Comparison of ENCODE assay signal across 18 cellular contexts in the genomic region with DNA sequence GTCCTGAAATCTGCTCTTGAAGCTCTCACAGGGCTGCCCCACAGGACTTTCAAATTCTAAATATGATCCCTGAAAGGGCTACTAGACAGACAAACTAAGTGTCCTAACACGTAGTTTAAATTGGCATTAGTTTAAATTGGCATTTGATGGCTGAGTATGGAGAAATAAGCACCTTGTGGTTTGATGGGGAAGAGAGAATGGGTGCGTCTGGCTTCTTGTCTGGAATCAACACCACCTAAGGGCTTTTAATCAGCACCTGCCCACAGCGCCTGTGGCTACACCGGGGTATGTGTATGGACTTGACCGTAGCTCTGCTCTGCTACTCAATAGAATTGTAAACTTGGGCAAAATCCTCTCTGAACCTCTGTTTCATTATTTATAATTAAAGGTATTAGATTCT. TPM values are rescaled to one million over a fixed set of nuclear protein-coding genes. Genes with fewer than 3 reads are reported as not detected.
DNase-seq lines count a peak whose midpoint lies in the region; ATAC-seq and TF ChIP-seq lines count a peak whose summit lies in the region.
"Had no signal": no experiment of that assay in that cellular context is flagged by ENCODE, and none has a peak within 500 bp of the region (broad histone marks: within the 10 kb centered on the region; RNA-seq: fewer than 3 reads in every experiment).

No MANE protein-coding gene starts in this region.

- no peaks in the 10 kb centered on the region for H3K27me3 ChIP-seq in PC-3 (ENCODE audit: low read length)
- peaks cover 0 to 48% (median 5%) of the 10 kb centered on the region in 7 donors for H3K27me3 ChIP-seq in spleen (replicated peaks in 1 of 7)
- H3K27me3 ChIP-seq: MG63, SJCRH30 had no signal

- no peaks in the 10 kb centered on the region for H3K36me3 Mint-ChIP-seq in activated T-helper 17 cell treated with anti-CD3 and anti-CD28 coated beads, Interleukin-2, amount 50 U/mL, for 72 hours (ENCODE audit: low read depth)
- peaks cover 0 to 4% of the 10 kb centered on the region in 2 donors for H3K36me3 Mint-ChIP-seq in activated naive CD4-positive, alpha-beta T cell treated with anti-CD3 and anti-CD28 coated beads, Interleukin-2, amount 50 U/mL, for 72 hours

- BruUV-seq in PC-3 (replicated peaks; lab: Mats Ljungman, UMichigan) = no TSS peak

- H3K79me2 ChIP-seq in PC-3 (ENCODE audit: low read length) = peaks cover 16% of the 10 kb centered on the region

- no peak overlapping the region for H3K4me3 ChIP-seq in PC-3 (ENCODE audit: low read length)
- peak overlapping the region in 1 of 8 donors; percentile 52 for H3K4me3 ChIP-seq in spleen
- H3K4me3 ChIP-seq: GM23338, MG63, SJCRH30 had no signal

- H3K36me3 ChIP-seq in PC-3 (ENCODE audit: low read depth, low read length) = no peaks in the 10 kb centered on the region
- no peaks in the 10 kb centered on the region for H3K36me3 ChIP-seq in spleen
- H3K36me3 ChIP-seq: MG63, SJCRH30 had no signal

- H3K9me2 ChIP-seq in PC-3 (replicated peaks; ENCODE audit: low read length) = no peaks in the 10 kb centered on the region

- H3K27ac Mint-ChIP-seq in activated T-helper 17 cell treated with anti-CD3 and anti-CD28 coated beads, Interleukin-2, amount 50 U/mL, for 72 hours = peak overlapping the region; percentile 24
- H3K27ac Mint-ChIP-seq in activated naive CD4-positive, alpha-beta T cell treated with anti-CD3 and anti-CD28 coated beads, Interleukin-2, amount 50 U/mL, for 72 hours = no peak overlapping the region
- H3K27ac Mint-ChIP-seq: CD4-positive, alpha-beta T cell; GM23338 had no signal

- H3K4me1 Mint-ChIP-seq in activated T-helper 17 cell treated with anti-CD3 and anti-CD28 coated beads, Interleukin-2, amount 50 U/mL, for 72 hours = peaks cover 22% of the 10 kb centered on the region

- H3K27ac ChIP-seq in PC-3 (ENCODE audit: low read length) = peak overlapping the region; percentile 95
- peak overlapping the region; percentile 100 for H3K27ac ChIP-seq in epithelial cell of prostate
- H3K27ac ChIP-seq in spleen = peak overlapping the region in 5 of 8 donors; percentile 33 to 86 (median 76)
- H3K27ac ChIP-seq: KMS-11, SJCRH30 had no signal

- DNase-seq in PC-3 = no peak
- DNase-seq in epithelial cell of prostate (ENCODE audit: low read depth, low spot score) = peak; percentile 66
- no peak for DNase-seq in spleen
- DNase-seq in T-helper 9 cell = no peak
- DNase-seq in activated naive CD4-positive, alpha-beta T cell treated with anti-CD3 and anti-CD28 coated beads, Interleukin-2, amount 50 U/mL, for 72 hours (ENCODE audit: low spot score in 2 of 2) = no peak
- DNase-seq: CD4-positive, alpha-beta T cell; MG63; NCI-H1105; NCI-H1694; NCI-H345; NCI-H526; SJCRH30; SW 1271 had no signal

- no peaks in the 10 kb centered on the region for H3K27me3 Mint-ChIP-seq in activated T-helper 17 cell treated with anti-CD3 and anti-CD28 coated beads, Interleukin-2, amount 50 U/mL, for 72 hours
- H3K27me3 Mint-ChIP-seq: CD4-positive, alpha-beta T cell had no signal

- TF ChIP-seq CTCF in PC-3 (conservative IDR thresholded peaks at IDR 0.05; ENCODE audit: low read depth, low read length) = no peak
- TF ChIP-seq CTCF in spleen (IDR thresholded peaks at IDR 0.05 in 8 of 11, conservative IDR thresholded peaks at IDR 0.05 in 3 of 11) = no peak

- H3K9me3 Mint-ChIP-seq in activated T-helper 17 cell treated with anti-CD3 and anti-CD28 coated beads, Interleukin-2, amount 50 U/mL, for 72 hours = no peaks in the 10 kb centered on the region
- H3K9me3 Mint-ChIP-seq in activated naive CD4-positive, alpha-beta T cell treated with anti-CD3 and anti-CD28 coated beads, Interleukin-2, amount 50 U/mL, for 72 hours = no peaks in the 10 kb centered on the region
- H3K9me3 Mint-ChIP-seq: CD4-positive, alpha-beta T cell; GM23338 had no signal

- no peak overlapping the region for H2AFZ ChIP-seq in PC-3 (ENCODE audit: low read length)
- H2AFZ ChIP-seq: GM23338 had no signal

- CTCF ChIA-PET in PC-3 (lab: Charles Lee) = no interaction called here

- H3K4me1 ChIP-seq in PC-3 (ENCODE audit: insufficient read depth, low read length) = peaks cover 80% of the 10 kb centered on the region
- H3K4me1 ChIP-seq in spleen = peaks cover 7 to 48% (median 17%) of the 10 kb centered on the region in 6 donors

- H3K4me3 Mint-ChIP-seq in activated T-helper 17 cell treated with anti-CD3 and anti-CD28 coated beads, Interleukin-2, amount 50 U/mL, for 72 hours = no peak overlapping the region
- H3K4me3 Mint-ChIP-seq: CD4-positive, alpha-beta T cell; GM23338 had no signal

- H3K4me2 ChIP-seq in PC-3 (ENCODE audit: low read length) = peak overlapping the region; percentile 56; the same call in 1 of the 2 replicates
- H3K4me2 ChIP-seq: GM23338, KMS-11 had no signal

- intact Hi-C loops in PC-3 (cut with micrococcal nuclease) = no loop called here
- intact Hi-C loops in spleen (cut with DNase I; ENCODE audit: low total_unique reads) = no loop called here

- no peaks in the 10 kb centered on the region for H4K20me1 ChIP-seq in PC-3 (ENCODE audit: low read length)

- POLR2A ChIA-PET in PC-3 (lab: Charles Lee; ENCODE audit: unreplicated experiment) = interaction anchor here (1.4 kb wide), 1 partner anchor 17 kb away, joined by 13 read pairs; a partner anchor contains a TSS

- no peaks in the 10 kb centered on the region for H3K9me3 ChIP-seq in PC-3 (ENCODE audit: low read length)
- H3K9me3 ChIP-seq in spleen = no peaks in the 10 kb centered on the region
- H3K9me3 ChIP-seq: MG63, SJCRH30 had no signal

- peaks cover 11% of the 10 kb centered on the region for H3F3A ChIP-seq in PC-3 (ENCODE audit: low read length, unreplicated experiment)

- H3K9ac ChIP-seq in PC-3 (ENCODE audit: low read length) = peak overlapping the region; percentile 46
- H3K9ac ChIP-seq: KMS-11 had no signal

- TF ChIP-seq POLR2A in spleen (IDR thresholded peaks at IDR 0.05) = no peak

- ATAC-seq in PC-3 (no peak), HG02571 (IDR thresholded peaks at IDR 0.05; ENCODE audit: unreplicated experiment) (no peak), GM18502 (IDR thresholded peaks at IDR 0.05; ENCODE audit: poor library complexity, unreplicated experiment) (no peak)
- no peak for ATAC-seq in activated T-helper 17 cell treated with anti-CD3 and anti-CD28 coated beads, Interleukin-2, amount 50 U/mL, for 72 hours (replicated peaks)
- ATAC-seq in activated naive CD4-positive, alpha-beta T cell treated with anti-CD3 and anti-CD28 coated beads, Interleukin-2, amount 50 U/mL, for 72 hours = no peak
- ATAC-seq: GM23338 had no signal

- WGBS in spleen, 5 donors = 51 to 95% (median 89%) methylated on average over 5 of the region's 5 CpGs

RNA-seq across cellular contexts. Expression of a gene that starts 5.7 kb away (rescaled TPM):
- total RNA-seq in PC-3 (2014; rRNA removed) (473 and 650 TPM in 2 replicates), spleen (1 to 10 TPM in 2 of 7 donors, under 1 TPM in 5; 0.43 to 3.4 (median 0.82) TPM)
- total RNA-seq in activated T-helper 17 cell treated with anti-CD3 and anti-CD28 coated beads, Interleukin-2, amount 50 U/mL, for 72 hours = 10 to 100 TPM in 1 of 2 donors, 1 to 10 TPM in 1; 7.2 to 11.9 TPM
- under 1 TPM; 0.54 to 0.93 (median 0.77) TPM for polyA plus RNA-seq in spleen
- 10 to 100 TPM in 1 of 2 donors, 1 to 10 TPM in 1; 1.6 to 11.7 TPM for total RNA-seq in activated naive CD4-positive, alpha-beta T cell treated with anti-CD3 and anti-CD28 coated beads, Interleukin-2, amount 50 U/mL, for 72 hours

RNA-seq across cellular contexts. Expression of a gene that starts 17.3 kb away (rescaled TPM):
- total RNA-seq in PC-3 (2014; rRNA removed) (620 and 723 TPM in 2 replicates), spleen (100 to 1,000 TPM in 1 of 7 donors, 10 to 100 TPM in 6; 12.5 to 126 (median 22.3) TPM)
- total RNA-seq in activated T-helper 17 cell treated with anti-CD3 and anti-CD28 coated beads, Interleukin-2, amount 50 U/mL, for 72 hours = 10 to 100 TPM; 16.1 to 17.1 TPM
- 10 to 100 TPM; 34.2 to 77.0 (median 41.0) TPM for polyA plus RNA-seq in spleen
- total RNA-seq in activated naive CD4-positive, alpha-beta T cell treated with anti-CD3 and anti-CD28 coated beads, Interleukin-2, amount 50 U/mL, for 72 hours = 10 to 100 TPM in 1 of 2 donors, 1 to 10 TPM in 1; 1.4 to 40.7 TPM

RNA-seq across cellular contexts. Expression of a gene that starts 46.7 kb away (rescaled TPM):
- total RNA-seq in PC-3 (2014; rRNA removed) = not detected in 2 replicates
- 1 to 10 TPM; 2.4 to 9.7 TPM for total RNA-seq in activated T-helper 17 cell treated with anti-CD3 and anti-CD28 coated beads, Interleukin-2, amount 50 U/mL, for 72 hours
- total RNA-seq in spleen = 10 to 100 TPM in 2 of 7 donors, 1 to 10 TPM in 5; 1.8 to 14.9 (median 4.2) TPM
- 1 to 10 TPM; 2.6 to 3.5 (median 3.2) TPM for polyA plus RNA-seq in spleen
- 1 to 10 TPM in 1 of 2 donors, under 1 TPM in 1; 0.75 to 5.2 TPM for total RNA-seq in activated naive CD4-positive, alpha-beta T cell treated with anti-CD3 and anti-CD28 coated beads, Interleukin-2, amount 50 U/mL, for 72 hours
- total RNA-seq: GM23338, SJCRH30 had no signal
- polyA plus RNA-seq: GM23338 had no signal

Comparison
In these comparisons a context has a peak if more than half of its experiments do, and no peak if none do; other contexts are left out.
1. RNA of a gene that starts 5.7 kb away (total RNA-seq): 473 to 650 TPM in PC-3; 7.2 to 11.9 TPM in activated T-helper 17 cell treated with anti-CD3 and anti-CD28 coated beads, Interleukin-2, amount 50 U/mL, for 72 hours, 1.6 to 11.7 TPM in activated naive CD4-positive, alpha-beta T cell treated with anti-CD3 and anti-CD28 coated beads, Interleukin-2, amount 50 U/mL, for 72 hours and 0.43 to 3.4 TPM in spleen; every median in the first group is over 10 times any median in the second.
2. Peak in every context shown above with its lines, with median percentiles within 50 percentile points of each other: H3K27ac ChIP-seq.